ENCODE assay signal across 13 cellular contexts in genomic region chr10:22333167-22333566, GRCh38. TPM values are rescaled to one million over a fixed set of nuclear protein-coding genes. Genes with fewer than 3 reads are reported as not detected.
DNase-seq lines count a peak whose midpoint lies in the region; ATAC-seq, FAIRE-seq and TF ChIP-seq lines count a peak whose summit lies in the region.
"Had no signal": no experiment of that assay in that cellular context is flagged by ENCODE, and none has a peak within 500 bp of the region (broad histone marks: within the 10 kb centered on the region; RNA-seq: fewer than 3 reads in every experiment).

No MANE protein-coding gene starts in this region.

- peaks cover 4% of the 10 kb centered on the region for H3K9me3 Mint-ChIP-seq in activated naive CD8-positive, alpha-beta T cell treated with anti-CD3 and anti-CD28 coated beads for 36 hours

- peak overlapping the region; percentile 56 for H3K4me2 ChIP-seq in MM.1S (ENCODE audit: low read depth, low read length)

- peak overlapping the region; percentile 48 for H3K4me3 Mint-ChIP-seq in activated naive CD8-positive, alpha-beta T cell treated with anti-CD3 and anti-CD28 coated beads for 36 hours

- peak overlapping the region; percentile 13; the same call in 1 of the 2 replicates for H3K9ac ChIP-seq in MM.1S (ENCODE audit: low read length)

- H3K79me2 ChIP-seq in MM.1S (ENCODE audit: low read length) = peaks cover 8% of the 10 kb centered on the region; the same call in 1 of the 2 replicates

- H3K9me3 ChIP-seq in MM.1S (replicated peaks; ENCODE audit: insufficient read depth, low read length) (no peaks in the 10 kb centered on the region), neutrophil (no peaks in the 10 kb centered on the region)
- H3K9me3 ChIP-seq: right atrium auricular region, tibial artery had no signal

- H3K4me3 ChIP-seq in GM08714 (ENCODE audit: low read length) (peak overlapping the region; percentile 54; the same call in 1 of the 2 replicates), MM.1S (ENCODE audit: low read length) (peak overlapping the region; percentile 48), neutrophil (ENCODE audit: low read depth in 1 of 2, low read length in 1 of 2) (peak overlapping the region; percentile 73 to 82)
- H3K4me3 ChIP-seq: right atrium auricular region, tibial artery had no signal

- TF ChIP-seq CTCF in MM.1S (IDR thresholded peaks at IDR 0.05; ENCODE audit: low read length) (no peak), neutrophil (IDR thresholded peaks at IDR 0.05) (no peak)

- TF ChIP-seq POLR2A in H54 (IDR thresholded peaks at IDR 0.05; ENCODE audit: low read depth, low read length) = no peak

- peak overlapping the region; percentile 53; the same call in 1 of the 2 replicates for H3K27ac ChIP-seq in MM.1S (ENCODE audit: low read length)
- no peak overlapping the region for H3K27ac ChIP-seq in neutrophil
- H3K27ac ChIP-seq: right atrium auricular region, tibial artery had no signal

- FAIRE-seq in H54 (lab: Jason Lieb, UNC) = no peak

- H3K27me3 ChIP-seq in MM.1S (replicated peaks; ENCODE audit: insufficient read depth, low read length) = peaks cover 31% of the 10 kb centered on the region
- H3K27me3 ChIP-seq in neutrophil = peaks cover 62% of the 10 kb centered on the region

- no peaks in the 10 kb centered on the region for H3K9me2 ChIP-seq in MM.1S (replicated peaks; ENCODE audit: insufficient read depth, low read length)

- peak overlapping the region; percentile 70 for H3K27ac Mint-ChIP-seq in activated naive CD8-positive, alpha-beta T cell treated with anti-CD3 and anti-CD28 coated beads for 36 hours

- no peak for ATAC-seq in HG02840 (IDR thresholded peaks at IDR 0.05; ENCODE audit: low FRiP score, unreplicated experiment)

- H3F3A ChIP-seq in MM.1S (ENCODE audit: insufficient read depth, low read length) = peaks cover 10% of the 10 kb centered on the region

- H3K4me1 ChIP-seq in MM.1S (ENCODE audit: low read length) (peaks cover 15% of the 10 kb centered on the region), neutrophil (ENCODE audit: control insufficient read depth in 1 of 2, insufficient read depth in 1 of 2, low read depth in 1 of 2, low read length in 1 of 2) (peaks cover 44 to 45% of the 10 kb centered on the region in 2 experiments)

- peaks cover 59% of the 10 kb centered on the region for H3K27me3 Mint-ChIP-seq in activated naive CD8-positive, alpha-beta T cell treated with anti-CD3 and anti-CD28 coated beads for 36 hours

- peaks cover 21% of the 10 kb centered on the region for H3K4me1 Mint-ChIP-seq in activated naive CD8-positive, alpha-beta T cell treated with anti-CD3 and anti-CD28 coated beads for 36 hours

- H2AFZ ChIP-seq in MM.1S (ENCODE audit: low read length) = peak overlapping the region; percentile 20; the same call in 1 of the 2 replicates

- peak; percentile 69 for DNase-seq in MM.1S
- no peak for DNase-seq in activated naive CD8-positive, alpha-beta T cell treated with anti-CD3 and anti-CD28 coated beads for 36 hours
- DNase-seq in NCI-H146 (lab: John Stamatoyannopoulos, UW) = no peak
- no peak for DNase-seq in AG08396 (ENCODE audit: low spot score)
- DNase-seq in H54 (ENCODE audit: insufficient read length, low spot score) = no peak
- DNase-seq: HCEC 1CT, NCI-H526, tibial artery had no signal

- H3K36me3 ChIP-seq in MM.1S (replicated peaks; ENCODE audit: insufficient read depth, low read length) = peaks cover 9% of the 10 kb centered on the region; the same call in 1 of the 2 replicates
- H3K36me3 ChIP-seq in neutrophil = no peaks in the 10 kb centered on the region

- peaks cover 23% of the 10 kb centered on the region for H3K36me3 Mint-ChIP-seq in activated naive CD8-positive, alpha-beta T cell treated with anti-CD3 and anti-CD28 coated beads for 36 hours

- H4K20me1 ChIP-seq in MM.1S (ENCODE audit: insufficient read depth, low read length) = no peaks in the 10 kb centered on the region

RNA-seq across cellular contexts. Expression of gene SPAG6, which starts 12.1 kb away (rescaled TPM):
- not detected for total RNA-seq in activated naive CD8-positive, alpha-beta T cell treated with anti-CD3 and anti-CD28 coated beads for 36 hours
- total RNA-seq: chondrocyte, right atrium auricular region had no signal

RNA-seq across cellular contexts. Expression of gene BMI1, which starts 12.3 kb away (rescaled TPM):
- total RNA-seq in activated naive CD8-positive, alpha-beta T cell treated with anti-CD3 and anti-CD28 coated beads for 36 hours = 10 to 100 TPM; 59.2 to 59.6 TPM

RNA-seq across cellular contexts. Expression of gene COMMD3, which starts 17.0 kb away (rescaled TPM):
- total RNA-seq in activated naive CD8-positive, alpha-beta T cell treated with anti-CD3 and anti-CD28 coated beads for 36 hours = 10 to 100 TPM; 46.8 to 53.5 TPM
